ENCODE assay signal across 16 cellular contexts in the genomic region with DNA sequence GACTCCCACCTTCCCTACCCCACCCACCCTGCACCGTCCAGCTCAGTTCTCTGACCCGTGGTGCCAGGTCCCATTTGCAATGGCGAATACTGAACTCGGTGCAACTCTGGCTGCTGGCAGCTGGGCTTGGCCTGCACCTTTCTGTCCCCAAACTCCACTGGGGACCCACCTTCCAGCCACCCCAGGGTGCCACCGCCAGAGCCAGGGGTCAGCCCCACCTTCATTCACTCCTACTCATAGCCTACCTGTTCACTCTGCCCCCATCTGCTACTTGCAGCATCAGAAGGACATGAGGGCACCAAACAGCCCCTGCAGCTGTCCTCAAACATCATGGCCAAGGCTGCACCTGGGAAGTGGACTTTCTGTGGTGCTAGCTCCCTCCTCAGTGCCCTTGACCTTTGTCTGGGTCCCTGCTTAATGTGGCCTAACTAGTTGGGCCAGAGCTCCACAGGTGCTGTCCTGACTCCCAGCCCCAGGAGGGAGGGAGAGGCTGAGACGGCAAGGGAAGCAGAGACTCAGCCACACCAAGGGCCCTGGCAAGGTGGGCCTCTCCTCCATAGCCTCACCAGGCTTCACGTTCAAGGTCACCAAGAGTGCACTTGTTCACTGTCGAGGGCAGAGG. TPM values are rescaled to one million over a fixed set of nuclear protein-coding genes. Genes with fewer than 3 reads are reported as not detected.
DNase-seq lines count a peak whose midpoint lies in the region; ATAC-seq, FAIRE-seq and TF ChIP-seq lines count a peak whose summit lies in the region.
"Not testable (repeated sequence)": the region's sequence is repeated elsewhere in the genome, so short reads cannot be mapped to it uniquely, and the experiment has no call there.
"Had no signal": no experiment of that assay in that cellular context is flagged by ENCODE, and none has a peak within 500 bp of the region (broad histone marks: within the 10 kb centered on the region; RNA-seq: fewer than 3 reads in every experiment).

No MANE protein-coding gene starts in this region.

- intact Hi-C loops in Calu3 (cut with micrococcal nuclease; ENCODE audit: unreplicated experiment), result loop anchor here (2.0 kb wide), 2 partner anchors 402 to 420 kb away; no protein-coding TSS in a partner anchor
- intact Hi-C loops in activated CD4-positive, alpha-beta memory T cell treated with anti-CD3 and anti-CD28 coated beads for 36 hours (cut with micrococcal nuclease), result loop anchor here (2.0 kb wide), 1 partner anchor 34 kb away; no protein-coding TSS in a partner anchor
- intact Hi-C loops in mucosa of descending colon (cut with DNase I, micrococcal nuclease), result loop anchor here (5.0 to 10.0 kb wide), 2 partner anchors 399 to 402 kb away; partner anchors contain the start of gene NPPC (in 2 of the 2)
- intact Hi-C loops in spleen (cut with DNase I; ENCODE audit: low total_unique reads), result loop anchor here (5.0 kb wide), 3 partner anchors 116 to 419 kb away; partner anchors contain the start of gene NPPC

- not testable (repeated sequence) for H3K36me3 ChIP-seq in cardiac muscle cell; mucosa of descending colon (ENCODE audit: low read depth)
- H3K36me3 ChIP-seq in spleen, result peaks cover 0 to 16% (median 0%) of the 10 kb centered on the region in 6 donors

- H3K4me3 Mint-ChIP-seq in Calu3 (ENCODE audit: low read depth, unreplicated experiment); activated CD4-positive, alpha-beta memory T cell treated with anti-CD3 and anti-CD28 coated beads for 36 hours: not testable (repeated sequence)

- H3K4me1 ChIP-seq in cardiac muscle cell (ENCODE audit: low read depth); mucosa of descending colon (ENCODE audit: low read depth): not testable (repeated sequence)
- peaks cover 0 to 43% (median 2%) of the 10 kb centered on the region in 6 donors for H3K4me1 ChIP-seq in spleen

- not testable (repeated sequence) for H3K27me3 Mint-ChIP-seq in Calu3 (ENCODE audit: unreplicated experiment); activated CD4-positive, alpha-beta memory T cell treated with anti-CD3 and anti-CD28 coated beads for 36 hours

- CTCF ChIA-PET in Calu3 (lab: Charles Lee), result interaction anchor here (0.7 to 1.4 kb wide), 3 partner anchors 113 to 401 kb away, joined by 3 to 9 read pairs (median 5); no protein-coding TSS in a partner anchor
- CTCF ChIA-PET in activated CD4-positive, alpha-beta memory T cell treated with anti-CD3 and anti-CD28 coated beads for 36 hours (lab: Charles Lee), result interaction anchor here (0.7 to 5.2 kb wide), 17 partner anchors 11 to 425 kb away, joined by 3 to 49 read pairs (median 7); partner anchors contain the start of gene NPPC

- not testable (repeated sequence) for H3K27me3 ChIP-seq in cardiac muscle cell; spleen (replicated peaks in 1 of 7)

- POLR2A ChIA-PET in activated CD4-positive, alpha-beta memory T cell treated with anti-CD3 and anti-CD28 coated beads for 36 hours (lab: Charles Lee), result not testable (repeated sequence)

- DNase-seq in Calu3; HTR-8/SVneo (ENCODE audit: insufficient read length, low spot score); cardiac muscle cell (ENCODE audit: low read depth in 1 of 2, low spot score in 1 of 2); spleen: not testable (repeated sequence)
- DNase-seq in activated CD4-positive, alpha-beta memory T cell treated with anti-CD3 and anti-CD28 coated beads for 36 hours, result peak; percentile 8
- DNase-seq in coronary artery (ENCODE audit: low spot score) (peak; percentile 60), mucosa of descending colon (peak in 2 of 3 donors; percentile 8 to 20)

- BruUV-seq in Calu3 (replicated peaks; lab: Mats Ljungman, UMichigan), result not testable (repeated sequence)

- H3K9me3 ChIP-seq in cardiac muscle cell (ENCODE audit: low read depth); mucosa of descending colon; spleen: not testable (repeated sequence)

- H3K27ac Mint-ChIP-seq in Calu3 (ENCODE audit: unreplicated experiment); activated CD4-positive, alpha-beta memory T cell treated with anti-CD3 and anti-CD28 coated beads for 36 hours: not testable (repeated sequence)

- not testable (repeated sequence) for TF ChIP-seq POLR2A in spleen (IDR thresholded peaks at IDR 0.05)

- H3K9me3 Mint-ChIP-seq in Calu3 (ENCODE audit: low read depth, unreplicated experiment); activated CD4-positive, alpha-beta memory T cell treated with anti-CD3 and anti-CD28 coated beads for 36 hours: not testable (repeated sequence)

- ATAC-seq in mucosa of descending colon, result not testable (repeated sequence)

- FAIRE-seq in HTR-8/SVneo (lab: Jason Lieb, UNC), result peak; percentile 97

- H3K4me1 Mint-ChIP-seq in Calu3 (ENCODE audit: low read depth, unreplicated experiment), result not testable (repeated sequence)
- peaks cover 18% of the 10 kb centered on the region for H3K4me1 Mint-ChIP-seq in activated CD4-positive, alpha-beta memory T cell treated with anti-CD3 and anti-CD28 coated beads for 36 hours (ENCODE audit: low read depth)

- TF ChIP-seq CTCF in 22Rv1 (IDR thresholded peaks at IDR 0.05), result peak; percentile 1; the same call in 1 of the 2 replicates
- peak; percentile 10 for TF ChIP-seq CTCF in Calu3 (IDR thresholded peaks at IDR 0.05; ENCODE audit: unreplicated experiment)
- TF ChIP-seq CTCF in coronary artery (IDR thresholded peaks at IDR 0.05), result peak; percentile 19
- TF ChIP-seq CTCF in cardiac muscle cell (IDR thresholded peaks at IDR 0.05; ENCODE audit: low read depth, low read length), result peak; percentile 31
- TF ChIP-seq CTCF in mucosa of descending colon (IDR thresholded peaks at IDR 0.05), result not testable (repeated sequence)
- TF ChIP-seq CTCF in spleen (IDR thresholded peaks at IDR 0.05 in 8 of 11, conservative IDR thresholded peaks at IDR 0.05 in 3 of 11), result peak in 7 of 11 experiments; percentile 46 to 79 (median 66)

- H3K4me3 ChIP-seq in coronary artery, cardiac muscle cell, mucosa of descending colon, spleen: not testable (repeated sequence)

- 63 to 75% (median 72%) methylated on average over 4 to 6 of the region's 8 CpGs for WGBS in spleen, 5 donors

- H3K36me3 Mint-ChIP-seq in Calu3 (ENCODE audit: insufficient read depth, unreplicated experiment); activated CD4-positive, alpha-beta memory T cell treated with anti-CD3 and anti-CD28 coated beads for 36 hours: not testable (repeated sequence)

- H3K27ac ChIP-seq in 22Rv1, coronary artery, cardiac muscle cell, spleen: not testable (repeated sequence)

RNA-seq across cellular contexts. Expression of gene ALPP, which starts 52.2 kb away (rescaled TPM):
- total RNA-seq in Calu3 (2022) (not detected in 2 replicates), cardiac muscle cell (not detected in 2 replicates), mucosa of descending colon (1 to 10 TPM in 1 of 3 donors, not detected in 2; 1.2 TPM), spleen (not detected)
- not detected for total RNA-seq in activated CD4-positive, alpha-beta memory T cell treated with anti-CD3 and anti-CD28 coated beads for 36 hours
- polyA plus RNA-seq in cardiac muscle cell (not detected in 2 replicates), spleen (not detected)
- total RNA-seq: activated CD4-positive, alpha-beta memory T cell treated with anti-CD3 and anti-CD28 coated beads, Interleukin-2, amount 10 ng/mL, durations not matched to agents 7 days and 5 days; activated naive CD4-positive, alpha-beta T cell treated with anti-CD3 and anti-CD28 coated beads for 36 hours; activated T-cell treated with anti-CD3 and anti-CD28 coated beads, Interleukin-2, amount 50 U/mL, for 4 hours; CD4-positive, alpha-beta memory T cell; cerebellum; IMR-90; lung microvascular endothelial cell; myocyte had no signal
- polyA plus RNA-seq: CD4-positive, alpha-beta memory T cell; IMR-90 had no signal
